8 cellular contexts compared by ENCODE assay signal in the genomic region with DNA sequence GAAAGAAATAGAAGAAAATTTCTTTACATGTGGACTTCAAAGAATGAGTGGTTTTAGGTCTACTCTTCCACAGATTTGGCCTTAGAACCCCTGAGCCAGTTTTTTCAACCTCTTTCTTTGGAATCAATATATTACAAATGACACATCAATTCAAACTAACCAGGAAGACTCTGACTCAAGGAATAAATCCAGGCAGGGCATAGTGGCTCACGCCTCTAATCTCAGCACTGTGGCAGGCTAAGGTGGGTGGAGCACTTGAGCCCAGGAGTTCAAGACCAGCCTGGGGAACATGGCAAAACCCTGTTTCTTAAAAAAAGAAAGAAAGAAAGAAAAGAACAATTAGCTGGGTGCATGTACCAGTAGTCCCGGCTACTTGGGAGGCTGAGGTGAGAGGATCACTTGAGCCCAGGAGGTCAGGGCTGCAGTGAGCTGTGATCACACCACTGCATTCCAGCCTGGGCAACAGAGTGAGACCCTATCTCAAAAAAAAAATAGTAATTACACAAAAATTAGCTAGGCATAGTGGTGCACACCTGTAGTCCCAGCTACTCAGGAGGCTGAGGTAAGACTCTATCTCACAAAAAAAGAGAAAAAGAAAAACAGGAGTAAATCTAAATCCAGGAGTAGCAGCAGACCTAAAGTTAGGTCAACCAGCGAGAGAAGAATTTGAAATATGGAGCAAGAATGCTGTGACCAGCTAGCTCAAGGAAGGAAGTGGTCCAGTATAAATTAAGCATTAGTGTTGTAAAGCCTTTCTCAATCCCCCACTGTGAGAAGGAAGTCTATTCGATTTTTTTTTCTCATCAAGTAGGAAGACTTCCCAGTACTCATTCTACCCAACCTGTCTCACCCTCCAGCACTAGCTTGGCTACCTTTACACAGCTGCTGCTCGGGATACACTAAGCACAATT. TPM values are rescaled to one million over a fixed set of nuclear protein-coding genes. Genes with fewer than 3 reads are reported as not detected.
A peak's percentile ranks its signal among the peaks of the same experiment; 100 is the strongest.
DNase-seq lines count a peak whose midpoint lies in the region; ATAC-seq and TF ChIP-seq lines count a peak whose summit lies in the region.

No MANE protein-coding gene starts in this region.

- DNase-seq in AG20443 (ENCODE audit: low spot score) (peak; percentile 28), M059J (ENCODE audit: low read depth) (peak; percentile 72), colonic mucosa (no peak), D341Med (ENCODE audit: low spot score) (no peak)
- DNase-seq in naive thymus-derived CD8-positive, alpha-beta T cell: no peak
- no peak for DNase-seq in activated CD8-positive, alpha-beta T cell treated with anti-CD3 and anti-CD28 coated beads, Interleukin-2, amount 10 ng/mL, durations not matched to agents 7 days and 5 days
- DNase-seq in central memory CD4-positive, alpha-beta T cell: no peak

- H3K36me3 Mint-ChIP-seq in naive thymus-derived CD8-positive, alpha-beta T cell: peaks cover 0 to 6% (median 0%) of the 10 kb centered on the region in 3 donors
- H3K36me3 Mint-ChIP-seq in activated CD8-positive, alpha-beta T cell treated with anti-CD3 and anti-CD28 coated beads, Interleukin-2, amount 10 ng/mL, durations not matched to agents 7 days and 5 days (ENCODE audit: low read depth): peaks cover 4% of the 10 kb centered on the region

- peak overlapping the region; percentile 35 for H3K27ac ChIP-seq in colonic mucosa

- H3K4me3 Mint-ChIP-seq in naive thymus-derived CD8-positive, alpha-beta T cell: peak overlapping the region in 9 of 10 donors; percentile 43 to 92 (median 89)
- H3K4me3 Mint-ChIP-seq in activated CD8-positive, alpha-beta T cell treated with anti-CD3 and anti-CD28 coated beads, Interleukin-2, amount 10 ng/mL, durations not matched to agents 7 days and 5 days: no peak overlapping the region

- no peaks in the 10 kb centered on the region for H3K27me3 ChIP-seq in colonic mucosa

- H3K9ac ChIP-seq in colonic mucosa (ENCODE audit: low read depth in 2 of 2, low read length in 2 of 2): peak overlapping the region in 1 of 2 donors; percentile 82

- H3K4me1 Mint-ChIP-seq in naive thymus-derived CD8-positive, alpha-beta T cell: peaks cover 5 to 41% (median 18%) of the 10 kb centered on the region in 4 donors
- H3K4me1 Mint-ChIP-seq in activated CD8-positive, alpha-beta T cell treated with anti-CD3 and anti-CD28 coated beads, Interleukin-2, amount 10 ng/mL, durations not matched to agents 7 days and 5 days (ENCODE audit: low read depth): peaks cover 44% of the 10 kb centered on the region

- H3K9me3 ChIP-seq in colonic mucosa: no peaks in the 10 kb centered on the region

- POLR2A ChIA-PET in naive thymus-derived CD8-positive, alpha-beta T cell (lab: Charles Lee): no interaction called here
- POLR2A ChIA-PET in activated CD8-positive, alpha-beta T cell treated with anti-CD3 and anti-CD28 coated beads, Interleukin-2, amount 10 ng/mL, durations not matched to agents 7 days and 5 days (lab: Charles Lee): no interaction called here

- H3K4me1 ChIP-seq in colonic mucosa: peaks cover 9% of the 10 kb centered on the region

- intact Hi-C loops in colonic mucosa (cut with DNase I): loop anchor here (5.0 kb wide), 1 partner anchor 114 kb away; the partner anchor contains the start of gene PSRC1

- CTCF ChIA-PET in activated CD8-positive, alpha-beta T cell treated with anti-CD3 and anti-CD28 coated beads, Interleukin-2, amount 10 ng/mL, durations not matched to agents 7 days and 5 days (lab: Charles Lee): interaction anchor here (0.7 to 8.8 kb wide), 8 partner anchors 9 to 196 kb away, joined by 3 to 166 read pairs (median 4); no protein-coding TSS in a partner anchor

- H3K4me3 ChIP-seq in colonic mucosa: peak overlapping the region; percentile 49

- peaks cover 24 to 46% (median 39%) of the 10 kb centered on the region in 5 donors for H3K27me3 Mint-ChIP-seq in naive thymus-derived CD8-positive, alpha-beta T cell
- H3K27me3 Mint-ChIP-seq in activated CD8-positive, alpha-beta T cell treated with anti-CD3 and anti-CD28 coated beads, Interleukin-2, amount 10 ng/mL, durations not matched to agents 7 days and 5 days (ENCODE audit: low read depth): peaks cover 37% of the 10 kb centered on the region

- peak overlapping the region in 2 of 10 donors; percentile 15 to 17 for H3K27ac Mint-ChIP-seq in naive thymus-derived CD8-positive, alpha-beta T cell
- no peak overlapping the region for H3K27ac Mint-ChIP-seq in activated CD8-positive, alpha-beta T cell treated with anti-CD3 and anti-CD28 coated beads, Interleukin-2, amount 10 ng/mL, durations not matched to agents 7 days and 5 days

- H3K9me3 Mint-ChIP-seq in naive thymus-derived CD8-positive, alpha-beta T cell: no peaks in the 10 kb centered on the region
- no peaks in the 10 kb centered on the region for H3K9me3 Mint-ChIP-seq in activated CD8-positive, alpha-beta T cell treated with anti-CD3 and anti-CD28 coated beads, Interleukin-2, amount 10 ng/mL, durations not matched to agents 7 days and 5 days (ENCODE audit: insufficient read depth)

- TF ChIP-seq CTCF in colonic mucosa (IDR thresholded peaks at IDR 0.05): no peak

- ATAC-seq in naive thymus-derived CD8-positive, alpha-beta T cell: no peak
- no peak for ATAC-seq in activated CD8-positive, alpha-beta T cell treated with anti-CD3 and anti-CD28 coated beads, Interleukin-2, amount 10 ng/mL, durations not matched to agents 7 days and 5 days
- ATAC-seq in GM18870 (IDR thresholded peaks at IDR 0.05; ENCODE audit: unreplicated experiment): no peak

- no peaks in the 10 kb centered on the region for H3K36me3 ChIP-seq in colonic mucosa

RNA-seq across cellular contexts. Expression of gene SORT1, which starts 1.9 kb away (rescaled TPM):
- 22.0 and 28.3 TPM in 2 replicates for total RNA-seq in M059J (2014; rRNA removed; shearing (Covaris generic))
- 100 to 1,000 TPM in 1 of 2 donors, 10 to 100 TPM in 1; 76.2 to 134 TPM for total RNA-seq in colonic mucosa
- total RNA-seq in naive thymus-derived CD8-positive, alpha-beta T cell: 1 to 10 TPM; 2.2 to 2.5 TPM
- 1 to 10 TPM in 2 of 3 donors, under 1 TPM in 1; 0.43 to 1.6 (median 1.2) TPM for polyA plus RNA-seq in naive thymus-derived CD8-positive, alpha-beta T cell
- total RNA-seq in activated CD8-positive, alpha-beta T cell treated with anti-CD3 and anti-CD28 coated beads, Interleukin-2, amount 10 ng/mL, durations not matched to agents 7 days and 5 days: 10 to 100 TPM; 10.8 to 14.0 TPM

RNA-seq across cellular contexts. Expression of gene PSMA5, which starts 30.4 kb away (rescaled TPM):
- 119 and 162 TPM in 2 replicates for total RNA-seq in M059J (2014; rRNA removed; shearing (Covaris generic))
- total RNA-seq in colonic mucosa: 100 to 1,000 TPM in 1 of 2 donors, 10 to 100 TPM in 1; 93.9 to 163 TPM
- total RNA-seq in naive thymus-derived CD8-positive, alpha-beta T cell: 10 to 100 TPM; 71.1 to 74.5 TPM
- 10 to 100 TPM; 73.8 to 93.9 (median 84.6) TPM for polyA plus RNA-seq in naive thymus-derived CD8-positive, alpha-beta T cell
- total RNA-seq in activated CD8-positive, alpha-beta T cell treated with anti-CD3 and anti-CD28 coated beads, Interleukin-2, amount 10 ng/mL, durations not matched to agents 7 days and 5 days: 100 to 1,000 TPM; 174 to 189 TPM

Comparison
In these comparisons a context has a peak if more than half of its experiments do, and no peak if none do; other contexts are left out.
1. DNase-seq: peak in AG20443 (single experiment) and M059J (single experiment); none in colonic mucosa (single experiment), naive thymus-derived CD8-positive, alpha-beta T cell (0 of 10), activated CD8-positive, alpha-beta T cell treated with anti-CD3 and anti-CD28 coated beads, Interleukin-2, amount 10 ng/mL, durations not matched to agents 7 days and 5 days (single experiment), central memory CD4-positive, alpha-beta T cell (single experiment) and D341Med (single experiment).